ENCODE assay signal across 21 cellular contexts in the genomic region with DNA sequence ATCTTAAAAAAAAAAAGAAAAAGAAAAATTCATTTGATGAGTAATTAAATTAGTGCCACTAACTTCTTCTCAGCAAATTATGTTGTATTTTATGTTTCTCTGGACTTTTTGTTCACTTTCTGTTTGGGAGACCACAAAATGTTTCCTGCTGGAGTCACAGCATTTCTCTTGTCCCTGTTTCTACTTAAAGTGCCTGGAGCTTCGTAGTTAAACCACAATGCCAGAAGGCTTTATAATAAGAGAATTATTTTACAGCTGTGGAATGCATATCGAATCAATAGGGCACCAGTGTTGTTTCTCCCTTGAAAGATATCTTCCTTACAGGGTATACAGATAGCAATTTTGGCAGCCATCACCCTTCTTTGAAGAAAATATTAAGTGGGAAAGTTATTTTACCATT. TPM values are rescaled to one million over a fixed set of nuclear protein-coding genes. Genes with fewer than 3 reads are reported as not detected.
A peak's percentile ranks its signal among the peaks of the same experiment; 100 is the strongest.
DNase-seq lines count a peak whose midpoint lies in the region; FAIRE-seq and TF ChIP-seq lines count a peak whose summit lies in the region.
"Had no signal": no experiment of that assay in that cellular context is flagged by ENCODE, and none has a peak within 500 bp of the region (broad histone marks: within the 10 kb centered on the region; RNA-seq: fewer than 3 reads in every experiment).

No MANE protein-coding gene starts in this region.

- peak; percentile 96 for DNase-seq in AG10803 (ENCODE audit: low read depth)
- DNase-seq in GM23248 = peak; percentile 79
- DNase-seq in astrocyte of the cerebellum (ENCODE audit: low read depth) = peak; percentile 85
- no peak for DNase-seq in mesothelial cell of epicardium (ENCODE audit: low spot score in 2 of 2, unreplicated experiment in 2 of 2)
- DNase-seq in tibial artery = no peak
- DNase-seq in uterus = no peak
- no peak for DNase-seq in NCI-H187 (lab: John Stamatoyannopoulos, UW)
- DNase-seq in kidney = no peak
- DNase-seq: activated CD4-positive, alpha-beta T cell treated with anti-CD3 and anti-CD28 coated beads, Interleukin-2, amount 50 U/mL, for 48 hours; activated effector memory CD4-positive, alpha-beta T cell treated with anti-CD3 and anti-CD28 coated beads, Interleukin-2, amount 50 U/mL, for 16 hours; caudate nucleus; CD4-positive, alpha-beta memory T cell; KG1; left colon; naive B cell; NCI-H187 treated with DMSO at 0.1 percent for 48 hours; NCI-H82; retina; stimulated activated CD4-positive, alpha-beta T cell treated with anti-CD3 and anti-CD28 coated beads, Interleukin-1b, Interleukin-23, amount 100 ng/mL, for 48 hours; stimulated activated CD8-positive, alpha-beta memory T cell treated with anti-CD3 and anti-CD28 coated beads, Interleukin-4, amount 100 ng/mL, for 48 hours had no signal

- TF ChIP-seq POLR2A in uterus (IDR thresholded peaks at IDR 0.05) = no peak

- WGBS in GM23248 (ENCODE audit: low coverage in 1 of 2, low lambda C conversion rate in 2 of 2, missing lambda C conversion rate in 2 of 2), 2 experiments = 1 to 2% methylated on average over 2 of the region's 2 CpGs

- peaks cover 84% of the 10 kb centered on the region for H3F3A ChIP-seq in GM23248 (ENCODE audit: insufficient read depth)

- H3K9me2 ChIP-seq in GM23248 (ENCODE audit: insufficient read depth) = no peaks in the 10 kb centered on the region

- H4K20me1 ChIP-seq in GM23248 (ENCODE audit: insufficient read depth) = no peaks in the 10 kb centered on the region

- peaks cover 37% of the 10 kb centered on the region for H3K4me1 Mint-ChIP-seq in mesothelial cell of epicardium

- peaks cover 77% of the 10 kb centered on the region for H3K79me2 ChIP-seq in GM23248 (ENCODE audit: insufficient read depth)

- peaks cover 24% of the 10 kb centered on the region for H3K36me3 Mint-ChIP-seq in mesothelial cell of epicardium

- H3K27ac Mint-ChIP-seq in mesothelial cell of epicardium = peak overlapping the region; percentile 53
- H3K27ac Mint-ChIP-seq: naive B cell had no signal

- no peak overlapping the region for H3K4me3 Mint-ChIP-seq in mesothelial cell of epicardium

- H3K4me1 ChIP-seq in GM23248 (ENCODE audit: insufficient read depth) = peaks cover 71% of the 10 kb centered on the region
- H3K4me1 ChIP-seq in tibial artery = peaks cover 0 to 36% (median 18%) of the 10 kb centered on the region in 4 donors
- no peaks in the 10 kb centered on the region for H3K4me1 ChIP-seq in uterus
- H3K4me1 ChIP-seq in kidney (ENCODE audit: control insufficient read depth in 1 of 2, insufficient read depth in 1 of 2, low read depth in 1 of 2, low read length in 2 of 2) = peaks cover 4 to 10% of the 10 kb centered on the region in 2 donors

- no peaks in the 10 kb centered on the region for H3K9me3 ChIP-seq in GM23248 (ENCODE audit: low read depth)
- H3K9me3 ChIP-seq in tibial artery = peaks cover 0 to 14% (median 0%) of the 10 kb centered on the region in 3 donors
- peaks cover 0 to 6% of the 10 kb centered on the region in 2 donors for H3K9me3 ChIP-seq in uterus
- peaks cover 0 to 4% of the 10 kb centered on the region in 2 donors for H3K9me3 ChIP-seq in kidney (ENCODE audit: control insufficient read depth in 1 of 2, low read length in 2 of 2)

- no peak for FAIRE-seq in kidney (lab: Jason Lieb, UNC)
- FAIRE-seq: H1 had no signal

- H2AFZ ChIP-seq in GM23248 = no peak overlapping the region

- peak overlapping the region; percentile 95 for H3K4me2 ChIP-seq in GM23248 (ENCODE audit: unreplicated experiment)

- no peaks in the 10 kb centered on the region for H3K27me3 Mint-ChIP-seq in mesothelial cell of epicardium (ENCODE audit: low read depth)
- H3K27me3 Mint-ChIP-seq: CD4-positive, alpha-beta memory T cell; naive B cell had no signal

- intact Hi-C loops in tibial artery (cut with DNase I; ENCODE audit: low total_unique reads) = loop anchor here (5.0 kb wide), 1 partner anchor 223 kb away; no protein-coding TSS in a partner anchor
- intact Hi-C loops in uterus (cut with DNase I; ENCODE audit: low total_unique reads) = no loop called here
- intact Hi-C loops in kidney (cut with DNase I) = no loop called here

- H3K9me3 Mint-ChIP-seq in mesothelial cell of epicardium = peaks cover 10% of the 10 kb centered on the region

- TF ChIP-seq CTCF in AG10803 (conservative IDR thresholded peaks at IDR 0.05; ENCODE audit: low read length) (no peak), astrocyte of the cerebellum (IDR thresholded peaks at IDR 0.05; ENCODE audit: low read depth, low read length, missing control alignments) (no peak), mesothelial cell of epicardium (IDR thresholded peaks at IDR 0.05; ENCODE audit: unreplicated experiment) (no peak), tibial artery (IDR thresholded peaks at IDR 0.05) (no peak), uterus (IDR thresholded peaks at IDR 0.05) (no peak), kidney (IDR thresholded peaks at IDR 0.05; ENCODE audit: borderline replicate concordance, extremely low read depth, insufficient read depth) (no peak)

- H3K36me3 ChIP-seq in GM23248 (ENCODE audit: low read depth) (peaks cover 34% of the 10 kb centered on the region), tibial artery (peaks cover 16 to 27% (median 27%) of the 10 kb centered on the region in 3 donors), uterus (no peaks in the 10 kb centered on the region), kidney (ENCODE audit: control insufficient read depth in 1 of 2, insufficient read depth in 2 of 2, low read length in 2 of 2) (peaks cover 0 to 3% of the 10 kb centered on the region in 2 donors)

- in situ Hi-C loops in GM23248 (cut with MboI) = no loop called here
- in situ Hi-C loops in astrocyte of the cerebellum (cut with HindIII; ENCODE audit: low sequenced_read_pairs) = no loop called here

- peak overlapping the region; percentile 97 for H3K9ac ChIP-seq in GM23248
- H3K9ac ChIP-seq in kidney (ENCODE audit: low read length in 2 of 2) = no peak overlapping the region

- H3K27me3 ChIP-seq in GM23248 (replicated peaks; ENCODE audit: insufficient read depth) = no peaks in the 10 kb centered on the region
- no peaks in the 10 kb centered on the region for H3K27me3 ChIP-seq in tibial artery
- no peaks in the 10 kb centered on the region for H3K27me3 ChIP-seq in uterus

- H3K4me3 ChIP-seq in AG10803 (ENCODE audit: low read length) (peak overlapping the region; percentile 48), GM23248 (peak overlapping the region; percentile 84), astrocyte of the cerebellum (ENCODE audit: low read depth, low read length) (peak overlapping the region; percentile 9), tibial artery (no peak overlapping the region), uterus (no peak overlapping the region), kidney (ENCODE audit: low read length in 2 of 2) (no peak overlapping the region)

- peak overlapping the region; percentile 94 for H3K27ac ChIP-seq in GM23248
- no peak overlapping the region for H3K27ac ChIP-seq in tibial artery
- peak overlapping the region in 1 of 2 donors; percentile 22 for H3K27ac ChIP-seq in uterus
- H3K27ac ChIP-seq in kidney (ENCODE audit: low read depth in 2 of 2, low read length in 2 of 2) = no peak overlapping the region

RNA-seq across cellular contexts. Expression of a gene that starts 3.2 kb away (rescaled TPM):
- 63.7 and 73.3 TPM in 2 replicates for total RNA-seq in GM23248 (2014; rRNA removed; shearing (Covaris generic))
- 104 and 107 TPM in 2 replicates for polyA plus RNA-seq in GM23248 (2016; fragmentation: Nextera tagmentation; extraction: Ambion mirVana)
- 36.6 to 41.2 TPM (median 37.8 TPM) in 3 replicates for total RNA-seq in mesothelial cell of epicardium
- total RNA-seq in uterus = 10 to 100 TPM; 22.6 to 98.1 (median 71.5) TPM
- 29.0 TPM for total RNA-seq in kidney
- polyA plus RNA-seq in kidney (ENCODE audit: insufficient read depth, low read depth, low replicate concordance) = 15.7 TPM

RNA-seq across cellular contexts. Expression of a gene that starts 3.4 kb away (rescaled TPM):
- 4.4 and 4.6 TPM in 2 replicates for total RNA-seq in GM23248 (2014; rRNA removed; shearing (Covaris generic))
- polyA plus RNA-seq in GM23248 (2016; fragmentation: Nextera tagmentation; extraction: Ambion mirVana) (7.2 and 10.0 TPM in 2 replicates), kidney (ENCODE audit: insufficient read depth, low read depth, low replicate concordance) (12.2 TPM)
- total RNA-seq in mesothelial cell of epicardium (8.0 to 9.4 TPM (median 8.0 TPM) in 3 replicates), uterus (10 to 100 TPM in 2 of 4 donors, 1 to 10 TPM in 2; 2.6 to 15.7 (median 9.9) TPM), kidney (11.7 TPM)

Comparison
In these comparisons a context has a peak if more than half of its experiments do, and no peak if none do; other contexts are left out.
1. DNase-seq: peak in AG10803 (single experiment), GM23248 (single experiment) and astrocyte of the cerebellum (single experiment); none in mesothelial cell of epicardium (0 of 2), tibial artery (0 of 2), uterus (0 of 2), NCI-H187 (0 of 2) and kidney (single experiment).
2. H3K4me3 ChIP-seq: peak in AG10803 (single experiment), GM23248 (single experiment) and astrocyte of the cerebellum (single experiment); none in tibial artery (0 of 2), uterus (0 of 2) and kidney (0 of 2).